In the genomic region with DNA sequence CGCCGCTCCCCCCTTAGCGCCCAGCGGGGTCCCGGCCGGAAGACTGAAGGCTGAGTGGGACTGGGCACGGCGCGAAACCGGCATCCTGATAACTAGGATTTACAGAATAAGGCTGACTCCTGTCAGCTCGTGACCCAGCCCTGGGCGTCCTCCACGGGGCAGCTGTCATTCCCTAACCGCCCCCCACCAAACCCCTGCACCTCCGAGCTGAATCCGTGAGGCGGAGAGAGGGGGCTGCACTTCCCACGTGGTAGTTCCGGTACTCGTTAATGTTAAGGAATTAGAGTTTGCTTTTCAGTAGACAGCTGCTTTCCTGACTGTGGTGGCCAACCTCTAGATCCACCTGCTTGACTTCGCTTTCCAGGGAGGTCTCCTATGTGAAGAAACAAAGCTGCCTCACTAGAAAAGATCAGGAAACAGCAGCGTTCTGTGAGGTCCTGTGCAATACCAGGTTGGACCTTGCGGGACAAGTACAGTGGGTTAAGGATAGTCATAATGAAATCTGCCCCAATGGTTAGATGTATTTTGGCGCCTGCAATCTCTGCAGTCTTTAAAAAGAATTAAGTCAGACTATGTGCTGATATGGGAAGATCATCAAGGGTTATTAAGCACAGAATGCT, we compare ENCODE assay signal across 1 cellular context.
TF ChIP-seq lines count a peak whose summit lies in the region.

No MANE protein-coding gene starts in this region.

TF ChIP-seq in HepG2, 621 proteins besides CTCF, POLR2A, EP300 and RAD21 (continued from another document):
- TF ChIP-seq, protein P1, sequence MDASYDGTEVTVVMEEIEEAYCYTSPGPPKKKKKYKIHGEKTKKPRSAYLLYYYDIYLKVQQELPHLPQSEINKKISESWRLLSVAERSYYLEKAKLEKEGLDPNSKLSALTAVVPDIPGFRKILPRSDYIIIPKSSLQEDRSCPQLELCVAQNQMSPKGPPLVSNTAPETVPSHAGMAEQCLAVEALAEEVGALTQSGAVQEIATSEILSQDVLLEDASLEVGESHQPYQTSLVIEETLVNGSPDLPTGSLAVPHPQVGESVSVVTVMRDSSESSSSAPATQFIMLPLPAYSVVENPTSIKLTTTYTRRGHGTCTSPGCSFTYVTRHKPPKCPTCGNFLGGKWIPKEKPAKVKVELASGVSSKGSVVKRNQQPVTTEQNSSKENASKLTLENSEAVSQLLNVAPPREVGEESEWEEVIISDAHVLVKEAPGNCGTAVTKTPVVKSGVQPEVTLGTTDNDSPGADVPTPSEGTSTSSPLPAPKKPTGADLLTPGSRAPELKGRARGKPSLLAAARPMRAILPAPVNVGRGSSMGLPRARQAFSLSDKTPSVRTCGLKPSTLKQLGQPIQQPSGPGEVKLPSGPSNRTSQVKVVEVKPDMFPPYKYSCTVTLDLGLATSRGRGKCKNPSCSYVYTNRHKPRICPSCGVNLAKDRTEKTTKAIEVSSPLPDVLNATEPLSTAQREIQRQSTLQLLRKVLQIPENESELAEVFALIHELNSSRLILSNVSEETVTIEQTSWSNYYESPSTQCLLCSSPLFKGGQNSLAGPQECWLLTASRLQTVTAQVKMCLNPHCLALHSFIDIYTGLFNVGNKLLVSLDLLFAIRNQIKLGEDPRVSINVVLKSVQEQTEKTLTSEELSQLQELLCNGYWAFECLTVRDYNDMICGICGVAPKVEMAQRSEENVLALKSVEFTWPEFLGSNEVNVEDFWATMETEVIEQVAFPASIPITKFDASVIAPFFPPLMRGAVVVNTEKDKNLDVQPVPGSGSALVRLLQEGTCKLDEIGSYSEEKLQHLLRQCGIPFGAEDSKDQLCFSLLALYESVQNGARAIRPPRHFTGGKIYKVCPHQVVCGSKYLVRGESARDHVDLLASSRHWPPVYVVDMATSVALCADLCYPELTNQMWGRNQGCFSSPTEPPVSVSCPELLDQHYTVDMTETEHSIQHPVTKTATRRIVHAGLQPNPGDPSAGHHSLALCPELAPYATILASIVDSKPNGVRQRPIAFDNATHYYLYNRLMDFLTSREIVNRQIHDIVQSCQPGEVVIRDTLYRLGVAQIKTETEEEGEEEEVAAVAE (CRISPR knock-in tag; IDR thresholded peaks at IDR 0.05; ENCODE audit: borderline replicate concordance) = no peak; the same call in 1 of the 2 replicates
- no peak for TF ChIP-seq ZNF335 (CRISPR knock-in tag; IDR thresholded peaks at IDR 0.05)
- TF ChIP-seq, protein P2, sequence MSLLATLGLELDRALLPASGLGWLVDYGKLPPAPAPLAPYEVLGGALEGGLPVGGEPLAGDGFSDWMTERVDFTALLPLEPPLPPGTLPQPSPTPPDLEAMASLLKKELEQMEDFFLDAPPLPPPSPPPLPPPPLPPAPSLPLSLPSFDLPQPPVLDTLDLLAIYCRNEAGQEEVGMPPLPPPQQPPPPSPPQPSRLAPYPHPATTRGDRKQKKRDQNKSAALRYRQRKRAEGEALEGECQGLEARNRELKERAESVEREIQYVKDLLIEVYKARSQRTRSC (CRISPR knock-in tag; IDR thresholded peaks at IDR 0.05; ENCODE audit: low read depth) = no peak
- TF ChIP-seq ZNF564 (CRISPR knock-in tag; IDR thresholded peaks at IDR 0.05) = no peak
- TF ChIP-seq MLLT10 (CRISPR knock-in tag; IDR thresholded peaks at IDR 0.05) = no peak
- no peak for TF ChIP-seq MAFF (IDR thresholded peaks at IDR 0.05; ENCODE audit: low read depth, low read length)
- TF ChIP-seq, protein P3, sequence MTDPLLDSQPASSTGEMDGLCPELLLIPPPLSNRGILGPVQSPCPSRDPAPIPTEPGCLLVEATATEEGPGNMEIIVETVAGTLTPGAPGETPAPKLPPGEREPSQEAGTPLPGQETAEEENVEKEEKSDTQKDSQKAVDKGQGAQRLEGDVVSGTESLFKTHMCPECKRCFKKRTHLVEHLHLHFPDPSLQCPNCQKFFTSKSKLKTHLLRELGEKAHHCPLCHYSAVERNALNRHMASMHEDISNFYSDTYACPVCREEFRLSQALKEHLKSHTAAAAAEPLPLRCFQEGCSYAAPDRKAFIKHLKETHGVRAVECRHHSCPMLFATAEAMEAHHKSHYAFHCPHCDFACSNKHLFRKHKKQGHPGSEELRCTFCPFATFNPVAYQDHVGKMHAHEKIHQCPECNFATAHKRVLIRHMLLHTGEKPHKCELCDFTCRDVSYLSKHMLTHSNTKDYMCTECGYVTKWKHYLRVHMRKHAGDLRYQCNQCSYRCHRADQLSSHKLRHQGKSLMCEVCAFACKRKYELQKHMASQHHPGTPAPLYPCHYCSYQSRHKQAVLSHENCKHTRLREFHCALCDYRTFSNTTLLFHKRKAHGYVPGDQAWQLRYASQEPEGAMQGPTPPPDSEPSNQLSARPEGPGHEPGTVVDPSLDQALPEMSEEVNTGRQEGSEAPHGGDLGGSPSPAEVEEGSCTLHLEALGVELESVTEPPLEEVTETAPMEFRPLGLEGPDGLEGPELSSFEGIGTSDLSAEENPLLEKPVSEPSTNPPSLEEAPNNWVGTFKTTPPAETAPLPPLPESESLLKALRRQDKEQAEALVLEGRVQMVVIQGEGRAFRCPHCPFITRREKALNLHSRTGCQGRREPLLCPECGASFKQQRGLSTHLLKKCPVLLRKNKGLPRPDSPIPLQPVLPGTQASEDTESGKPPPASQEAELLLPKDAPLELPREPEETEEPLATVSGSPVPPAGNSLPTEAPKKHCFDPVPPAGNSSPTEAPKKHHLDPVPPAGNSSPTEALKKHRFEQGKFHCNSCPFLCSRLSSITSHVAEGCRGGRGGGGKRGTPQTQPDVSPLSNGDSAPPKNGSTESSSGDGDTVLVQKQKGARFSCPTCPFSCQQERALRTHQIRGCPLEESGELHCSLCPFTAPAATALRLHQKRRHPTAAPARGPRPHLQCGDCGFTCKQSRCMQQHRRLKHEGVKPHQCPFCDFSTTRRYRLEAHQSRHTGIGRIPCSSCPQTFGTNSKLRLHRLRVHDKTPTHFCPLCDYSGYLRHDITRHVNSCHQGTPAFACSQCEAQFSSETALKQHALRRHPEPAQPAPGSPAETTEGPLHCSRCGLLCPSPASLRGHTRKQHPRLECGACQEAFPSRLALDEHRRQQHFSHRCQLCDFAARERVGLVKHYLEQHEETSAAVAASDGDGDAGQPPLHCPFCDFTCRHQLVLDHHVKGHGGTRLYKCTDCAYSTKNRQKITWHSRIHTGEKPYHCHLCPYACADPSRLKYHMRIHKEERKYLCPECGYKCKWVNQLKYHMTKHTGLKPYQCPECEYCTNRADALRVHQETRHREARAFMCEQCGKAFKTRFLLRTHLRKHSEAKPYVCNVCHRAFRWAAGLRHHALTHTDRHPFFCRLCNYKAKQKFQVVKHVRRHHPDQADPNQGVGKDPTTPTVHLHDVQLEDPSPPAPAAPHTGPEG (CRISPR knock-in tag; IDR thresholded peaks at IDR 0.05) = no peak
- TF ChIP-seq PPARG (CRISPR knock-in tag; conservative IDR thresholded peaks at IDR 0.05) = no peak
- TF ChIP-seq FOXO1 (CRISPR knock-in tag; IDR thresholded peaks at IDR 0.05) = no peak; the same call in 1 of the 2 replicates
- TF ChIP-seq PLRG1 (conservative IDR thresholded peaks at IDR 0.05) = no peak
- no peak for TF ChIP-seq IRF2 (CRISPR knock-in tag; IDR thresholded peaks at IDR 0.05)
- TF ChIP-seq CENPBD1 (CRISPR knock-in tag; IDR thresholded peaks at IDR 0.05; ENCODE audit: borderline replicate concordance, low read depth) = no peak
- no peak for TF ChIP-seq KLF13 (CRISPR knock-in tag; IDR thresholded peaks at IDR 0.05)
- TF ChIP-seq ZNF432 (CRISPR knock-in tag; IDR thresholded peaks at IDR 0.05; ENCODE audit: borderline replicate concordance) = no peak
- TF ChIP-seq, protein P4, sequence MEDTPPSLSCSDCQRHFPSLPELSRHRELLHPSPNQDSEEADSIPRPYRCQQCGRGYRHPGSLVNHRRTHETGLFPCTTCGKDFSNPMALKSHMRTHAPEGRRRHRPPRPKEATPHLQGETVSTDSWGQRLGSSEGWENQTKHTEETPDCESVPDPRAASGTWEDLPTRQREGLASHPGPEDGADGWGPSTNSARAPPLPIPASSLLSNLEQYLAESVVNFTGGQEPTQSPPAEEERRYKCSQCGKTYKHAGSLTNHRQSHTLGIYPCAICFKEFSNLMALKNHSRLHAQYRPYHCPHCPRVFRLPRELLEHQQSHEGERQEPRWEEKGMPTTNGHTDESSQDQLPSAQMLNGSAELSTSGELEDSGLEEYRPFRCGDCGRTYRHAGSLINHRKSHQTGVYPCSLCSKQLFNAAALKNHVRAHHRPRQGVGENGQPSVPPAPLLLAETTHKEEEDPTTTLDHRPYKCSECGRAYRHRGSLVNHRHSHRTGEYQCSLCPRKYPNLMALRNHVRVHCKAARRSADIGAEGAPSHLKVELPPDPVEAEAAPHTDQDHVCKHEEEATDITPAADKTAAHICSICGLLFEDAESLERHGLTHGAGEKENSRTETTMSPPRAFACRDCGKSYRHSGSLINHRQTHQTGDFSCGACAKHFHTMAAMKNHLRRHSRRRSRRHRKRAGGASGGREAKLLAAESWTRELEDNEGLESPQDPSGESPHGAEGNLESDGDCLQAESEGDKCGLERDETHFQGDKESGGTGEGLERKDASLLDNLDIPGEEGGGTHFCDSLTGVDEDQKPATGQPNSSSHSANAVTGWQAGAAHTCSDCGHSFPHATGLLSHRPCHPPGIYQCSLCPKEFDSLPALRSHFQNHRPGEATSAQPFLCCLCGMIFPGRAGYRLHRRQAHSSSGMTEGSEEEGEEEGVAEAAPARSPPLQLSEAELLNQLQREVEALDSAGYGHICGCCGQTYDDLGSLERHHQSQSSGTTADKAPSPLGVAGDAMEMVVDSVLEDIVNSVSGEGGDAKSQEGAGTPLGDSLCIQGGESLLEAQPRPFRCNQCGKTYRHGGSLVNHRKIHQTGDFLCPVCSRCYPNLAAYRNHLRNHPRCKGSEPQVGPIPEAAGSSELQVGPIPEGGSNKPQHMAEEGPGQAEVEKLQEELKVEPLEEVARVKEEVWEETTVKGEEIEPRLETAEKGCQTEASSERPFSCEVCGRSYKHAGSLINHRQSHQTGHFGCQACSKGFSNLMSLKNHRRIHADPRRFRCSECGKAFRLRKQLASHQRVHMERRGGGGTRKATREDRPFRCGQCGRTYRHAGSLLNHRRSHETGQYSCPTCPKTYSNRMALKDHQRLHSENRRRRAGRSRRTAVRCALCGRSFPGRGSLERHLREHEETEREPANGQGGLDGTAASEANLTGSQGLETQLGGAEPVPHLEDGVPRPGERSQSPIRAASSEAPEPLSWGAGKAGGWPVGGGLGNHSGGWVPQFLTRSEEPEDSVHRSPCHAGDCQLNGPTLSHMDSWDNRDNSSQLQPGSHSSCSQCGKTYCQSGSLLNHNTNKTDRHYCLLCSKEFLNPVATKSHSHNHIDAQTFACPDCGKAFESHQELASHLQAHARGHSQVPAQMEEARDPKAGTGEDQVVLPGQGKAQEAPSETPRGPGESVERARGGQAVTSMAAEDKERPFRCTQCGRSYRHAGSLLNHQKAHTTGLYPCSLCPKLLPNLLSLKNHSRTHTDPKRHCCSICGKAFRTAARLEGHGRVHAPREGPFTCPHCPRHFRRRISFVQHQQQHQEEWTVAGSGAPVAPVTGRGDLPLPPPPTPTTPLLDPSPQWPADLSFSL (CRISPR knock-in tag; IDR thresholded peaks at IDR 0.05) = peak; percentile 22; the same call in 1 of the 2 replicates
- TF ChIP-seq, protein P5, sequence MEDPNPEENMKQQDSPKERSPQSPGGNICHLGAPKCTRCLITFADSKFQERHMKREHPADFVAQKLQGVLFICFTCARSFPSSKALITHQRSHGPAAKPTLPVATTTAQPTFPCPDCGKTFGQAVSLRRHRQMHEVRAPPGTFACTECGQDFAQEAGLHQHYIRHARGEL (CRISPR knock-in tag; IDR thresholded peaks at IDR 0.05) = no peak
- no peak for TF ChIP-seq ZNF30 (CRISPR knock-in tag; IDR thresholded peaks at IDR 0.05)
- no peak for TF ChIP-seq CBX2 (IDR thresholded peaks at IDR 0.05; ENCODE audit: low read depth, low read length)
- TF ChIP-seq CBX2 (CRISPR knock-in tag; IDR thresholded peaks at IDR 0.05; ENCODE audit: low read depth) = no peak
- 0 out of 2 replicates have a peak, but pooled peaks have one; percentile 3 for TF ChIP-seq SRY (CRISPR knock-in tag; IDR thresholded peaks at IDR 0.05)
- TF ChIP-seq SAFB2 (CRISPR knock-in tag; IDR thresholded peaks at IDR 0.05; ENCODE audit: borderline replicate concordance, low read depth) = 0 out of 2 replicates have a peak, but pooled peaks have one; percentile 73
- TF ChIP-seq KLF9 (CRISPR knock-in tag; IDR thresholded peaks at IDR 0.05; ENCODE audit: low read depth) = no peak
- 0 out of 2 replicates have a peak, but pooled peaks have one; percentile 18 for TF ChIP-seq SATB2 (CRISPR knock-in tag; IDR thresholded peaks at IDR 0.05)
- no peak for TF ChIP-seq LCORL (IDR thresholded peaks at IDR 0.05)
- no peak; the same call in 1 of the 2 replicates for TF ChIP-seq LCORL (CRISPR knock-in tag; IDR thresholded peaks at IDR 0.05)
- TF ChIP-seq RAD51 (IDR thresholded peaks at IDR 0.05; ENCODE audit: borderline replicate concordance) = no peak
- no peak for TF ChIP-seq ZNF251 (CRISPR knock-in tag; IDR thresholded peaks at IDR 0.05)
- no peak for TF ChIP-seq SNAPC2 (CRISPR knock-in tag; IDR thresholded peaks at IDR 0.05)
- TF ChIP-seq RFX1 (IDR thresholded peaks at IDR 0.05) = no peak
- TF ChIP-seq ZFP36 (IDR thresholded peaks at IDR 0.05; ENCODE audit: borderline replicate concordance, low read depth, low read length, partially characterized antibody) = no peak
